31 cellular contexts compared by ENCODE assay signal in the genomic region with DNA sequence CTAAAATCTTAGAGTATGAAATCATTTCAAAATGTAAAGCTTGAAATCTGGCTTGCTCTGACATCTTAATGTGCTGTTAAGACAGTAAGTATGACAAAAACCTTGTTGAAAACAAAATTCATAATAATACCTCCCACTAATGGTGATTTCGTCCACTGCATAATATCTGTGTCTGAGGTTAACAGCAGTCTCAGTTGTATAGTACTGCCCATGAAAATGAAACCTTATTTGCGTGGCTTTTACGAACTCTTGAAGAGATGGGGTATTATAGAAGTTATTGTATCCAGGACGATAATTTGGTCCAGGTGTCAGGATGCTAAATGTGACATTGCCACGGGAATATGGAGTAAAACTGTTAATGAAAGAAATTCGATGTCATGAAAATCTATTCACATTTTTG.
"Had no signal": no experiment of that assay in that cellular context is flagged by ENCODE, and none has a peak within 500 bp of the region (broad histone marks: within the 10 kb centered on the region; RNA-seq: fewer than 3 reads in every experiment).

No MANE protein-coding gene starts in this region.

- ATAC-seq: left colon; left lung; lower lobe of right lung; naive thymus-derived CD8-positive, alpha-beta T cell; pancreas; right cardiac atrium; sciatic nerve; stimulated activated naive B cell treated with anti-CD40 and anti-IgM and Interleukin-4, amounts not matched to agents 10 μg/mL and 1 μg/mL and 100 μg/mL, for 72 hours; stimulated activated naive CD8-positive, alpha-beta T cell treated with anti-CD3 and anti-CD28 coated beads, Interleukin-15, Interleukin-2, amounts not matched to agents 100 U/mL and 50 U/mL, for 24 hours had no signal

- DNase-seq: hypothalamus; immature natural killer cell; kidney; left colon; left lung; lower lobe of right lung; mammary epithelial cell; mesenchymal stem cell; naive thymus-derived CD8-positive, alpha-beta T cell; nucleus accumbens; pancreas; posterior cingulate gyrus; retina; right cardiac atrium; stimulated activated CD4-positive, alpha-beta T cell treated with anti-CD3 and anti-CD28 coated beads, Interleukin-1b, Interleukin-23, amount 100 ng/mL, for 48 hours; stimulated activated CD4-positive, alpha-beta T cell treated with anti-CD3 and anti-CD28 coated beads, Interleukin-2, amount 100 ng/mL, for 48 hours; stimulated activated CD4-positive, alpha-beta T cell treated with anti-CD3 and anti-CD28 coated beads, Interleukin-4, amount 100 ng/mL, for 4 hours; stimulated activated CD8-positive, alpha-beta memory T cell treated with anti-CD3 and anti-CD28 coated beads, Interleukin-4, amount 100 ng/mL, for 48 hours; stimulated activated naive B cell treated with anti-CD40 and anti-IgM and Interleukin-4, amounts not matched to agents 10 μg/mL and 1 μg/mL and 100 μg/mL, for 72 hours; stimulated activated naive CD8-positive, alpha-beta T cell treated with anti-CD3 and anti-CD28 coated beads, Interleukin-15, Interleukin-2, amounts not matched to agents 100 U/mL and 50 U/mL, for 24 hours; stomach; testis; thyroid gland; transverse colon; upper lobe of left lung had no signal

- H3K4me3 Mint-ChIP-seq: immature natural killer cell; naive thymus-derived CD8-positive, alpha-beta T cell; nephron; neural crest cell; stimulated activated naive B cell treated with anti-CD40 and anti-IgM and Interleukin-4, amounts not matched to agents 10 μg/mL and 1 μg/mL and 100 μg/mL, for 72 hours had no signal

- H3K36me3 Mint-ChIP-seq: immature natural killer cell; naive thymus-derived CD8-positive, alpha-beta T cell; stimulated activated naive B cell treated with anti-CD40 and anti-IgM and Interleukin-4, amounts not matched to agents 10 μg/mL and 1 μg/mL and 100 μg/mL, for 72 hours had no signal

- H3K9me3 Mint-ChIP-seq: nephron had no signal

- H3K27ac Mint-ChIP-seq: immature natural killer cell; naive thymus-derived CD8-positive, alpha-beta T cell; nephron; stimulated activated naive B cell treated with anti-CD40 and anti-IgM and Interleukin-4, amounts not matched to agents 10 μg/mL and 1 μg/mL and 100 μg/mL, for 72 hours had no signal

- H3K4me1 ChIP-seq: left lung, lower lobe of right lung, pancreas, prostate gland, stomach, testis, thyroid gland, upper lobe of left lung had no signal

- H3K9me3 ChIP-seq: left lung, lower lobe of right lung, pancreas, prostate gland, testis, thyroid gland, transverse colon, upper lobe of left lung had no signal

- H3K27me3 Mint-ChIP-seq: naive thymus-derived CD8-positive, alpha-beta T cell; stimulated activated naive B cell treated with anti-CD40 and anti-IgM and Interleukin-4, amounts not matched to agents 10 μg/mL and 1 μg/mL and 100 μg/mL, for 72 hours had no signal

- H3K4me3 ChIP-seq: left lung, lower lobe of right lung, pancreas, prostate gland, smooth muscle cell, stomach, testis, thyroid gland, transverse colon, upper lobe of left lung had no signal

- FAIRE-seq: islet of Langerhans, kidney, pancreas had no signal

- H3K4me2 ChIP-seq: smooth muscle cell had no signal

- H3K27ac ChIP-seq: left lung, lower lobe of right lung, pancreas, prostate gland, stomach, testis, thyroid gland, transverse colon, upper lobe of left lung had no signal

- H3K36me3 ChIP-seq: left lung, lower lobe of right lung, pancreas, prostate gland, stomach, thyroid gland, transverse colon, upper lobe of left lung had no signal

- H3K27me3 ChIP-seq: left lung, pancreas, stomach, testis, thyroid gland, transverse colon, upper lobe of left lung had no signal

- H3K4me1 Mint-ChIP-seq: immature natural killer cell; naive thymus-derived CD8-positive, alpha-beta T cell; nephron; neural crest cell; stimulated activated naive B cell treated with anti-CD40 and anti-IgM and Interleukin-4, amounts not matched to agents 10 μg/mL and 1 μg/mL and 100 μg/mL, for 72 hours had no signal
